In the genomic region with DNA sequence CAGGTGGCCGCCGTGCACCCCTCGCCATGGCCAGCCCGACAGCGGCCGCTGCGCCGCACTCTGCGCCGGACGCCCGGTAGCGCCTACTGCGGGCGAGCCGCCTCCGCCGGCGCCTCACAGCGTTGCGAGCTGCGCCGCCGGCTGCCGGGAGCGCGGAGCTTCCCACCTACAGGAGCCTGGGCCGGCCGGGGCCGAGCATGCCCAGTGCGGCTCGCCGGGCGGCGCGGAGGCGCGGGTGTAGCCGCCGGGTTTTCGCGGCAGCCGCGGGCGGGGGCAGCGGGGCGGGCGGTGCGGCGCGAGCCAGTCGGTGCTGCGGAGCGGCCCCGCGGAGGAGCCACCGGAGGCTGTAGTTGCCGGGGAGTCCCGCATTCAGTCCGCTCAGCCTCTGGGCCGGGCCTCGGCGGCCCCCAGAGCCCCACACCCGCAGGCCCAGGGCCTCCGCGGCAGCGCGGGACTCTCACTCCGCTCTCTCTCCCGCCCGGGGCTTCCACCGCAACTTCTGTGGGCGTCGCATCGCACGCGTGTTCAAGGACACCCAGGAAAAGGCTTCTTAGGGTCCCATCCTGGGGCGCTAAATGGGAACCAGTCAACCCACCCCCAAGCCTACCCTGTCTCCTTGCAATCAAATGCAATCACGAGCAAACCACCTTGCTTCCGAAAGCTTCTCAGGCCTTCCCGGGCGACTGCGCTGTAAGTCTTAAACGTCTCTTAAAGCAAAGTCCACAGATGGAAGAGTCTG, we compare ENCODE assay signal across 8 cellular contexts. TPM values are rescaled to one million over a fixed set of nuclear protein-coding genes. Genes with fewer than 3 reads are reported as not detected.
DNase-seq lines count a peak whose midpoint lies in the region; ATAC-seq and TF ChIP-seq lines count a peak whose summit lies in the region.

TSS of gene MFAP3L (minus strand) at position 143 of the 739 bp plus-strand sequence. CDS start 20,518 bp downstream, outside the sequence.

- H4K20me1 ChIP-seq in GM23248 (ENCODE audit: insufficient read depth) = no peaks in the 10 kb centered on the region

- POLR2A ChIA-PET in activated naive CD8-positive, alpha-beta T cell treated with anti-CD3 and anti-CD28 coated beads, Interleukin-2, amount 10 ng/mL, durations not matched to agents 7 days and 5 days (lab: Charles Lee) = interaction anchor here (0.6 to 1.5 kb wide), 2 partner anchors 283 to 414 kb away, joined by 4 read pairs; partner anchors contain the start of gene NEK1

- H3K27ac ChIP-seq in GM23248 = peak within 1 kb of the TSS; percentile 59
- peak within 1 kb of the TSS; percentile 87 to 88 for H3K27ac ChIP-seq in testis

- H3K4me1 ChIP-seq in GM23248 (ENCODE audit: insufficient read depth) = peaks cover 5% of the 10 kb centered on the region; the same call in 1 of the 2 replicates
- H3K4me1 ChIP-seq in testis = no peaks in the 10 kb centered on the region

- H3F3A ChIP-seq in GM23248 (ENCODE audit: insufficient read depth) = 0 out of 2 replicates have a peak, but pooled peaks cover 10% of the 10 kb centered on the region

- H3K27ac Mint-ChIP-seq in activated naive CD8-positive, alpha-beta T cell treated with anti-CD3 and anti-CD28 coated beads, Interleukin-2, amount 10 ng/mL, durations not matched to agents 7 days and 5 days = peak within 1 kb of the TSS; percentile 75
- H3K27ac Mint-ChIP-seq in osteocyte (ENCODE audit: unreplicated experiment) = peak within 1 kb of the TSS; percentile 85

- ATAC-seq in activated naive CD8-positive, alpha-beta T cell treated with anti-CD3 and anti-CD28 coated beads, Interleukin-2, amount 10 ng/mL, durations not matched to agents 7 days and 5 days (ENCODE audit: low read depth) = peak; percentile 85
- peak; percentile 96 for ATAC-seq in Right ventricle myocardium inferior

- peaks cover 52% of the 10 kb centered on the region for H3K27me3 Mint-ChIP-seq in activated naive CD8-positive, alpha-beta T cell treated with anti-CD3 and anti-CD28 coated beads, Interleukin-2, amount 10 ng/mL, durations not matched to agents 7 days and 5 days
- H3K27me3 Mint-ChIP-seq in osteocyte (ENCODE audit: unreplicated experiment) = peaks cover 51% of the 10 kb centered on the region

- 0 to 1% methylated on average over 40 to 57 of the region's 84 CpGs for WGBS in GM23248 (ENCODE audit: low coverage in 1 of 2, low lambda C conversion rate in 2 of 2, missing lambda C conversion rate in 2 of 2), 2 experiments
- 0 to 4% methylated on average over 6 to 48 of the region's 84 CpGs for WGBS in testis, 2 donors

- no peaks in the 10 kb centered on the region for H3K9me3 ChIP-seq in GM23248 (ENCODE audit: low read depth)
- H3K9me3 ChIP-seq in testis = no peaks in the 10 kb centered on the region

- TF ChIP-seq POLR2A in testis (IDR thresholded peaks at IDR 0.05) = no peak

- H3K36me3 Mint-ChIP-seq in activated naive CD8-positive, alpha-beta T cell treated with anti-CD3 and anti-CD28 coated beads, Interleukin-2, amount 10 ng/mL, durations not matched to agents 7 days and 5 days = no peaks in the 10 kb centered on the region
- H3K36me3 Mint-ChIP-seq in osteocyte (ENCODE audit: unreplicated experiment) = no peaks in the 10 kb centered on the region

- no peaks in the 10 kb centered on the region for H3K79me2 ChIP-seq in GM23248 (ENCODE audit: insufficient read depth)

- H2AFZ ChIP-seq in GM23248 = peak within 1 kb of the TSS; percentile 99

- H3K36me3 ChIP-seq in GM23248 (ENCODE audit: low read depth) (no peaks in the 10 kb centered on the region), testis (ENCODE audit: low read depth, missing control alignments) (no peaks in the 10 kb centered on the region)

- H3K4me3 ChIP-seq in GM23248 = peak within 1 kb of the TSS; percentile 97
- H3K4me3 ChIP-seq in testis = peak within 1 kb of the TSS; percentile 91 to 96

- H3K9me2 ChIP-seq in GM23248 (ENCODE audit: insufficient read depth) = no peaks in the 10 kb centered on the region

- no peaks in the 10 kb centered on the region for H3K9me3 Mint-ChIP-seq in activated naive CD8-positive, alpha-beta T cell treated with anti-CD3 and anti-CD28 coated beads, Interleukin-2, amount 10 ng/mL, durations not matched to agents 7 days and 5 days
- no peaks in the 10 kb centered on the region for H3K9me3 Mint-ChIP-seq in osteocyte (ENCODE audit: unreplicated experiment)

- TF ChIP-seq CTCF in osteocyte (IDR thresholded peaks at IDR 0.05) = peak; percentile 19
- TF ChIP-seq CTCF in testis (IDR thresholded peaks at IDR 0.05) = peak in 2 of 3 experiments; percentile 8 to 20

- peaks cover 11% of the 10 kb centered on the region for H3K4me1 Mint-ChIP-seq in activated naive CD8-positive, alpha-beta T cell treated with anti-CD3 and anti-CD28 coated beads, Interleukin-2, amount 10 ng/mL, durations not matched to agents 7 days and 5 days
- H3K4me1 Mint-ChIP-seq in osteocyte (ENCODE audit: unreplicated experiment) = peaks cover 10% of the 10 kb centered on the region

- in situ Hi-C loops in GM23248 (cut with MboI) = loop anchor here (25.0 kb wide), 1 partner anchor 414 kb away; the partner anchor contains the start of genes CLCN3 and NEK1

- peak within 1 kb of the TSS; percentile 88 for H3K4me3 Mint-ChIP-seq in activated naive CD8-positive, alpha-beta T cell treated with anti-CD3 and anti-CD28 coated beads, Interleukin-2, amount 10 ng/mL, durations not matched to agents 7 days and 5 days
- peak within 1 kb of the TSS; percentile 86 for H3K4me3 Mint-ChIP-seq in osteocyte (ENCODE audit: unreplicated experiment)

- peak within 1 kb of the TSS; percentile 87 for H3K9ac ChIP-seq in GM23248

- H3K27me3 ChIP-seq in GM23248 (replicated peaks; ENCODE audit: insufficient read depth) (no peaks in the 10 kb centered on the region), testis (no peaks in the 10 kb centered on the region)

- H3K4me2 ChIP-seq in GM23248 (ENCODE audit: unreplicated experiment) = peak within 1 kb of the TSS; percentile 90

- DNase-seq in EH (ENCODE audit: low read depth) = peak; percentile 90
- peak; percentile 97 for DNase-seq in GM23248
- peak; percentile 57 to 74 for DNase-seq in Kasumi-1 (lab: John Stamatoyannopoulos, UW)
- DNase-seq in SKM-1 treated with dmso at 0.1 percent for 144 hours (lab: John Stamatoyannopoulos, UW; ENCODE audit: unreplicated experiment) = peak; percentile 75
- DNase-seq in activated naive CD8-positive, alpha-beta T cell treated with anti-CD3 and anti-CD28 coated beads, Interleukin-2, amount 10 ng/mL, durations not matched to agents 7 days and 5 days = peak; percentile 90
- DNase-seq in Right ventricle myocardium inferior (ENCODE audit: missing footprints) = peak; percentile 95
- peak; percentile 97 for DNase-seq in osteocyte (ENCODE audit: extremely low spot score, unreplicated experiment)
- peak; percentile 89 for DNase-seq in testis

- intact Hi-C loops in Right ventricle myocardium inferior (cut with DNase I) (loop anchor here (5.0 kb wide), 1 partner anchor 414 kb away; the partner anchor contains the start of gene NEK1), testis (cut with DNase I; ENCODE audit: low total_unique reads) (no loop called here)

RNA-seq across cellular contexts. Expression of gene MFAP3L, which starts in this region (rescaled TPM):
- 19.3 and 20.8 TPM in 2 replicates for total RNA-seq in GM23248 (2014; rRNA removed; shearing (Covaris generic))
- 5.2 and 6.4 TPM in 2 replicates for polyA plus RNA-seq in GM23248 (2016; fragmentation: Nextera tagmentation; extraction: Ambion mirVana)
- total RNA-seq in activated naive CD8-positive, alpha-beta T cell treated with anti-CD3 and anti-CD28 coated beads, Interleukin-2, amount 10 ng/mL, durations not matched to agents 7 days and 5 days = 1 to 10 TPM; 1.6 to 1.7 TPM
- 7.0 TPM for total RNA-seq in Right ventricle myocardium inferior
- 2.1 and 2.5 TPM in 2 replicates for total RNA-seq in osteocyte
- total RNA-seq in testis = 10 to 100 TPM; 41.4 to 78.6 TPM
- 113 TPM for polyA plus RNA-seq in testis (ENCODE audit: insufficient read depth, low read depth, low replicate concordance)

Comparison
In these comparisons a context has a peak if more than half of its experiments do, and no peak if none do; other contexts are left out.
1. Peak in every context shown above with its lines: DNase-seq, ATAC-seq, H3K4me3 ChIP-seq and H3K27ac ChIP-seq.
2. RNA of gene MFAP3L (polyA plus RNA-seq): 113 TPM in testis (single experiment); 5.2 to 6.4 TPM in GM23248; every median in the first group is over 10 times any median in the second.